Comparison of ENCODE assay signal across 8 cellular contexts in genomic region chr4:22607382-22607781, GRCh38.
A peak's percentile ranks its signal among the peaks of the same experiment; 100 is the strongest.
DNase-seq lines count a peak whose midpoint lies in the region; ATAC-seq and TF ChIP-seq lines count a peak whose summit lies in the region.
"Had no signal": no experiment of that assay in that cellular context is flagged by ENCODE, and none has a peak within 500 bp of the region (broad histone marks: within the 10 kb centered on the region; RNA-seq: fewer than 3 reads in every experiment).

No MANE protein-coding gene starts in this region.

- H3K27ac Mint-ChIP-seq in MCF 10A (ENCODE audit: low read depth, unreplicated experiment), result no peak overlapping the region
- H3K27ac Mint-ChIP-seq: activated B cell treated with CpG ODN at 0.5 μM for 24 hours had no signal

- H3K36me3 ChIP-seq in left lung, result no peaks in the 10 kb centered on the region

- POLR2A ChIA-PET in MCF 10A (lab: Yijun Ruan, JAX), result interaction anchor here (1.0 kb wide), 2 partner anchors 167 to 197 kb away, joined by 3 read pairs; no protein-coding TSS in a partner anchor

- no peaks in the 10 kb centered on the region for H3K27me3 Mint-ChIP-seq in MCF 10A (ENCODE audit: insufficient read depth, unreplicated experiment)
- H3K27me3 Mint-ChIP-seq: activated B cell treated with CpG ODN at 0.5 μM for 24 hours had no signal

- H3K9me3 ChIP-seq in left lung, result no peaks in the 10 kb centered on the region

- no peaks in the 10 kb centered on the region for H3K9me3 Mint-ChIP-seq in MCF 10A (ENCODE audit: unreplicated experiment)
- H3K9me3 Mint-ChIP-seq: activated B cell treated with CpG ODN at 0.5 μM for 24 hours had no signal

- no peaks in the 10 kb centered on the region for H3K36me3 Mint-ChIP-seq in MCF 10A (ENCODE audit: insufficient read depth, unreplicated experiment)

- intact Hi-C loops in MCF 10A (cut with micrococcal nuclease) (loop anchor here (1.0 to 5.0 kb wide), 4 partner anchors 80 to 815 kb away; no protein-coding TSS in a partner anchor), left lung (cut with DNase I) (loop anchor here in 1 of 2 donors (10.0 kb wide), 1 partner anchor 193 kb away; no protein-coding TSS in a partner anchor)

- no peak overlapping the region for H3K4me3 Mint-ChIP-seq in MCF 10A (ENCODE audit: unreplicated experiment)
- H3K4me3 Mint-ChIP-seq: activated B cell treated with CpG ODN at 0.5 μM for 24 hours had no signal

- DNase-seq in GF-D8 (lab: John Stamatoyannopoulos, UW) (peak; percentile 15), RPMI8226 (peak; percentile 14), MCF 10A (ENCODE audit: unreplicated experiment) (peak; percentile 69), left lung (peak; percentile 37 to 47), NCI-H1930 (lab: John Stamatoyannopoulos, UW) (no peak)
- peak; percentile 1 to 8 for DNase-seq in stimulated activated CD8-positive, alpha-beta memory T cell treated with anti-CD3 and anti-CD28 coated beads, Interleukin-7, amount 100 ng/mL, for 4 hours (ENCODE audit: low read depth in 2 of 2)
- DNase-seq: activated B cell treated with CpG ODN at 0.5 μM for 24 hours had no signal

- H3K4me1 ChIP-seq in left lung, result no peaks in the 10 kb centered on the region

- H3K27me3 ChIP-seq in left lung, result no peaks in the 10 kb centered on the region

- peak; percentile 52 for TF ChIP-seq CTCF in MCF 10A (IDR thresholded peaks at IDR 0.05; ENCODE audit: unreplicated experiment)
- peak; percentile 33 to 34 for TF ChIP-seq CTCF in left lung (IDR thresholded peaks at IDR 0.05)

- no peak overlapping the region for H3K4me3 ChIP-seq in left lung

- CTCF ChIA-PET in MCF 10A (lab: Yijun Ruan, JAX), result interaction anchor here (0.6 to 6.1 kb wide), 36 partner anchors 9 to 941 kb away, joined by 3 to 72 read pairs (median 4); no protein-coding TSS in a partner anchor

- no peak overlapping the region for H3K27ac ChIP-seq in left lung

- peak; percentile 59 for ATAC-seq in HG02981 (IDR thresholded peaks at IDR 0.05; ENCODE audit: unreplicated experiment)
- ATAC-seq in left lung, result peak; percentile 97

- no TSS peak for BruUV-seq in MCF 10A (replicated peaks; lab: Mats Ljungman, UMichigan)

- H3K4me1 Mint-ChIP-seq in MCF 10A (ENCODE audit: insufficient read depth, unreplicated experiment), result peaks cover 7% of the 10 kb centered on the region
- H3K4me1 Mint-ChIP-seq: activated B cell treated with CpG ODN at 0.5 μM for 24 hours had no signal

Comparison
In these comparisons a context has a peak if more than half of its experiments do, and no peak if none do; other contexts are left out.
1. DNase-seq: peak in GF-D8 (single experiment), RPMI8226 (single experiment), MCF 10A (single experiment), left lung (2 of 2) and stimulated activated CD8-positive, alpha-beta memory T cell treated with anti-CD3 and anti-CD28 coated beads, Interleukin-7, amount 100 ng/mL, for 4 hours (2 of 2); none in NCI-H1930 (0 of 2).